ENCODE assay signal across 4 cellular contexts in genomic region chr13:35872369-35872768, GRCh38.
"Had no signal": no experiment of that assay in that cellular context is flagged by ENCODE, and none has a peak within 500 bp of the region (broad histone marks: within the 10 kb centered on the region; RNA-seq: fewer than 3 reads in every experiment).

No MANE protein-coding gene starts in this region.

- ATAC-seq: GM23338 had no signal

- H3K4me3 ChIP-seq: GM23338 had no signal

- DNase-seq: H9, HCEC 1CT, IMR-90 had no signal
